In the genomic region with DNA sequence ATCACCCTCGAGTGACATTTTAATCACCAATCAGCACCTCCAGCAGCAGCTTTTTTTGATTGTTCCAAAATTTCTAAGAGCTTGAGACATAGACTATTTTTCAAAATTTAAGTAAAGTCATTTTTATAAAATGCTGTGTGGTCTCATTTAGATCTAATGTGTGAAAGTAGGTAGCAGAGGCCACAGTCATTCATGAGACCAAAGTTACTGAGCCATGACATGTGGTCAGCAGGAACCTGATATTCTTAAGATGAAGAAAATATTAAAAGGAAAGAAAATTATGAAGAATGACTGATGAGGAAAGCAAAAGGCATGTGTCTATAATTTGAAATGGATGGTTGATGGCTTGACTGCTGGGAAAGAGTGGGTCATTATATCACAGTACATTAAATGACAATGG, we compare ENCODE assay signal across 22 cellular contexts. TPM values are rescaled to one million over a fixed set of nuclear protein-coding genes. Genes with fewer than 3 reads are reported as not detected.
"Had no signal": no experiment of that assay in that cellular context is flagged by ENCODE, and none has a peak within 500 bp of the region (broad histone marks: within the 10 kb centered on the region; RNA-seq: fewer than 3 reads in every experiment).

No MANE protein-coding gene starts in this region.

- H3K27ac ChIP-seq: colonic mucosa, dorsolateral prefrontal cortex, esophagus squamous epithelium, gastrocnemius medialis, neutrophil, ovary, prostate gland, spleen, thoracic aorta had no signal

- H3K4me3 ChIP-seq: breast epithelium, colonic mucosa, dorsolateral prefrontal cortex, esophagus squamous epithelium, gastrocnemius medialis, ovary, prostate gland, spleen, thoracic aorta had no signal

- H3K9me3 ChIP-seq: breast epithelium, colonic mucosa, esophagus squamous epithelium, gastrocnemius medialis, neutrophil, ovary, prostate gland, spleen, thoracic aorta had no signal

- H3K27me3 ChIP-seq: breast epithelium, colonic mucosa, esophagus squamous epithelium, gastrocnemius medialis, neutrophil, ovary, spleen had no signal

- H3K36me3 ChIP-seq: breast epithelium, colonic mucosa, esophagus squamous epithelium, gastrocnemius medialis, neutrophil, ovary, prostate gland, spleen, thoracic aorta had no signal

- H3K4me1 ChIP-seq: breast epithelium, esophagus squamous epithelium, prostate gland, spleen had no signal

- ATAC-seq: activated T-cell treated with anti-CD3 and anti-CD28 coated beads, Interleukin-2, amount 50 U/mL, for 72 hours; effector memory CD8-positive, alpha-beta T cell; gastrocnemius medialis; natural killer cell treated with Interleukin-12 subunit alpha and Interleukin-12 subunit beta and Interleukin-15 and Interleukin-18, amount 100 ng/mL, for 72 hours had no signal

- DNase-seq: activated CD4-positive, alpha-beta memory T cell treated with anti-CD3 and anti-CD28 coated beads for 36 hours; activated CD4-positive, alpha-beta T cell treated with anti-CD3 and anti-CD28 coated beads for 48 hours; activated effector memory CD4-positive, alpha-beta T cell treated with Interleukin-2 at 50 U/mL for 16 hours; activated naive CD4-positive, alpha-beta T cell treated with anti-CD3 and anti-CD28 coated beads for 36 hours; activated naive CD8-positive, alpha-beta T cell treated with anti-CD3 and anti-CD28 coated beads, Interleukin-2, amount 10 ng/mL, durations not matched to agents 7 days and 5 days; activated T-cell treated with anti-CD3 and anti-CD28 coated beads, Interleukin-2, amount 50 U/mL, for 72 hours; amniotic stem cell; colonic mucosa; dorsolateral prefrontal cortex; effector memory CD8-positive, alpha-beta T cell; esophagus squamous epithelium; gastrocnemius medialis; hypothalamus; ovary; spleen; stimulated activated CD4-positive, alpha-beta T cell treated with anti-CD3 and anti-CD28 coated beads, Interleukin-4, amount 100 ng/mL, for 1 hour; stimulated activated naive CD4-positive, alpha-beta T cell treated with Interleukin-2 at 50 U/mL for 16 hours had no signal

RNA-seq across cellular contexts. Expression of a gene that starts 7.2 kb away (rescaled TPM):
- total RNA-seq: activated CD4-positive, alpha-beta memory T cell treated with anti-CD3 and anti-CD28 coated beads for 36 hours; activated naive CD4-positive, alpha-beta T cell treated with anti-CD3 and anti-CD28 coated beads for 36 hours; activated naive CD8-positive, alpha-beta T cell treated with anti-CD3 and anti-CD28 coated beads, Interleukin-2, amount 10 ng/mL, durations not matched to agents 7 days and 5 days; activated T-cell treated with anti-CD3 and anti-CD28 coated beads, Interleukin-2, amount 50 U/mL, for 72 hours; natural killer cell treated with Interleukin-12 subunit alpha and Interleukin-12 subunit beta and Interleukin-15 and Interleukin-18, amount 100 ng/mL, for 72 hours had no signal
